Comparison of ENCODE assay signal across 18 cellular contexts in genomic region chr16:58346831-58347371, GRCh38. TPM values are rescaled to one million over a fixed set of nuclear protein-coding genes. Genes with fewer than 3 reads are reported as not detected.
DNase-seq lines count a peak whose midpoint lies in the region; ATAC-seq and TF ChIP-seq lines count a peak whose summit lies in the region.
"Had no signal": no experiment of that assay in that cellular context is flagged by ENCODE, and none has a peak within 500 bp of the region (broad histone marks: within the 10 kb centered on the region; RNA-seq: fewer than 3 reads in every experiment).

No MANE protein-coding gene starts in this region.

- intact Hi-C loops in heart left ventricle (cut with DNase I) (loop anchor here in 5 of 10 donors (5.0 kb wide), 3 partner anchors 45 to 65 kb away; partner anchors contain the start of gene GINS3 (in 4 of the 5)), cardiac septum (cut with DNase I) (loop anchor here (5.0 to 10.0 kb wide), 2 partner anchors 45 to 388 kb away; partner anchors contain the start of genes GINS3 and GOT2)

- H3K36me3 ChIP-seq in heart left ventricle = no peaks in the 10 kb centered on the region
- H3K36me3 ChIP-seq in right atrium auricular region = no peaks in the 10 kb centered on the region
- no peaks in the 10 kb centered on the region for H3K36me3 ChIP-seq in H7 (replicated peaks; ENCODE audit: control insufficient read depth, insufficient read depth, low read length)

- H3K27me3 ChIP-seq in heart left ventricle = peaks cover 0 to 18% (median 0%) of the 10 kb centered on the region in 9 donors
- H3K27me3 ChIP-seq in right atrium auricular region = no peaks in the 10 kb centered on the region
- H3K27me3 ChIP-seq in H7 (ENCODE audit: control insufficient read depth, insufficient read depth, low read length) = no peaks in the 10 kb centered on the region

- TF ChIP-seq CTCF in heart left ventricle (IDR thresholded peaks at IDR 0.05) = no peak
- no peak for TF ChIP-seq CTCF in right atrium auricular region (IDR thresholded peaks at IDR 0.05)
- TF ChIP-seq CTCF in GM10248 (IDR thresholded peaks at IDR 0.05; ENCODE audit: control extremely low read depth, extremely low read depth, low read depth, missing control alignments) = no peak

- CTCF ChIA-PET in GM10248 (lab: Yijun Ruan, JAX) = interaction anchor here (0.8 to 1.4 kb wide), 3 partner anchors 10 to 141 kb away, joined by 3 to 4 read pairs (median 4); no protein-coding TSS in a partner anchor

- no peak overlapping the region for H3K4me3 ChIP-seq in heart left ventricle
- H3K4me3 ChIP-seq in right atrium auricular region = no peak overlapping the region
- no peak overlapping the region for H3K4me3 ChIP-seq in H7 (ENCODE audit: insufficient read depth, low read depth, low read length)
- H3K4me3 ChIP-seq: GM23248 had no signal

- no peak for DNase-seq in heart left ventricle
- no peak for DNase-seq in cardiac septum (ENCODE audit: low spot score)
- peak; percentile 95 for DNase-seq in cerebellar cortex (ENCODE audit: low spot score)
- DNase-seq in right atrium auricular region (ENCODE audit: low spot score) = no peak
- DNase-seq in GM10248 (ENCODE audit: extremely low spot score) = no peak
- no peak for DNase-seq in H7
- DNase-seq: COR-L47, GM23248, MV-4-11, NCI-H1436, NCI-H2081 treated with DMSO at 0.1 percent for 48 hours, NCI-H226, NCI-H526, PC-3 had no signal

- peak overlapping the region in 11 of 12 donors; percentile 28 to 72 (median 62) for H3K27ac ChIP-seq in heart left ventricle
- H3K27ac ChIP-seq in right atrium auricular region = peak overlapping the region; percentile 62 to 75
- peak overlapping the region; percentile 62 for H3K27ac ChIP-seq in temporal lobe (ENCODE audit: low read depth, low read length)
- H3K27ac ChIP-seq: C4-2B, GM23248 had no signal

- TF ChIP-seq POLR2A in heart left ventricle (IDR thresholded peaks at IDR 0.05) = no peak

- 29 to 32% (median 31%) methylated on average over 5 of the region's 5 CpGs for WGBS in heart left ventricle, 4 donors

- POLR2A ChIA-PET in GM10248 (lab: Yijun Ruan, JAX) = no interaction called here

- H3K9me3 ChIP-seq in heart left ventricle (no peaks in the 10 kb centered on the region), right atrium auricular region (no peaks in the 10 kb centered on the region)

- ATAC-seq in heart left ventricle (peak in 1 of 4 donors; percentile 45), GM19328 (IDR thresholded peaks at IDR 0.05; ENCODE audit: unreplicated experiment) (no peak)
- ATAC-seq: PC-3 had no signal

- H3K4me1 ChIP-seq in heart left ventricle (peaks cover 0 to 36% (median 19%) of the 10 kb centered on the region in 12 donors), right atrium auricular region (peaks cover 0 to 20% of the 10 kb centered on the region in 2 donors)

RNA-seq across cellular contexts. Expression of gene GINS3, which starts 45.4 kb away (rescaled TPM):
- total RNA-seq in heart left ventricle = 1 to 10 TPM; 3.9 to 8.7 (median 7.1) TPM
- polyA plus RNA-seq in heart left ventricle = 10 to 100 TPM in 1 of 2 donors, 1 to 10 TPM in 1; 5.4 to 20.2 TPM
- total RNA-seq in cardiac septum = 4.7 TPM
- total RNA-seq in right atrium auricular region = 1 to 10 TPM; 5.8 to 7.1 TPM
- total RNA-seq in temporal lobe = 2.2 TPM
- 13.0 and 13.4 TPM in 2 replicates for total RNA-seq in H7 (2014; rRNA removed; shearing (Covaris generic))

RNA-seq across cellular contexts. Expression of gene PRSS54, which starts 52.1 kb away (rescaled TPM):
- total RNA-seq in heart left ventricle (not detected), cardiac septum (not detected), right atrium auricular region (not detected), temporal lobe (not detected)
- polyA plus RNA-seq in heart left ventricle = not detected
- not detected in 2 replicates for total RNA-seq in H7 (2014; rRNA removed; shearing (Covaris generic))
- total RNA-seq: GM23248, HT1080, PC-3 had no signal
- polyA plus RNA-seq: GM23248 had no signal
